Comparison of ENCODE assay signal across 8 cellular contexts in the genomic region with DNA sequence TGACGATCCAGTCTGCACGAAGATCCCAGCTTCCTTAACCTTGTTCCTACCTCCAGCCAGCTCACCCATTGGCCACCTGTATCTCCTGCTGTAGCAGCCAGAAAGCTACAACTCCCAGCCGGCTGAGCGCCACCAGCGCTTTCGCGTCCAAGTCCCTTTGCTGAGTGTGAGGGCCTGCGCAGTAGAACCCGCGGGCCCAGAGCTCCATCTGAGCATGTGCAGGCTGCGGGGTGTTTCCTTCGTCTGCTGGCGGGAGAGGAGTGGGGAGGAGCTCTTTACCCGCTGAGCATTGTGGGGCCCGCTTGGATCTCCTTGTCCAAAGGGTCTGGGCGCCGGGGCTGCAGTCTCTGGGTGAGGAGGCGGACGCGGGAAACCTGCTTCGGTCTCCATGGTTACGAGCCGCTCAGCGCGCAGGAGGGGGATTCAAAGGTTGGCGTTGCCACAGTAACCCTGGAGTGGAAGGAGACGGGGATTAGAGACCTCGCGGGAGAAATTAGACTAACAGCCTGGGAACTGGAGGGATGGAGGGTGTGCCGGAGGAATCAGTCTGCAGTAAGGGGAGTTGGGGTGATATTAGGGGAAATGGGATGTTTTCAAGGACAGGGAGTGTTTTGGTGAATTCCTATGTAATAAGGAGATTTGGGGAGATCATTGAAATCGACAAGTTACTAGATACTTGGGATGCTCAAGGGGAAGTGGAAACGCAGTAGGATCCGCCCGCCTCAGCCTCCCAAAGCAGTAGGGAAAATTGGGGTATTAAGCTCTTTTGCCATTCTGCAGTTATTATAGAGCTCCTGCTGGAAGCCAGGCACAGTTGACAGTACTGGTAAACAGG. TPM values are rescaled to one million over a fixed set of nuclear protein-coding genes. Genes with fewer than 3 reads are reported as not detected.
DNase-seq lines count a peak whose midpoint lies in the region; ATAC-seq, FAIRE-seq and TF ChIP-seq lines count a peak whose summit lies in the region.

No MANE protein-coding gene starts in this region.

- no peak overlapping the region for H3K27ac Mint-ChIP-seq in mesothelial cell of epicardium

- intact Hi-C loops in endothelial cell of umbilical vein (cut with micrococcal nuclease), result loop anchor here (1.0 to 2.0 kb wide), 4 partner anchors 15 to 51 kb away; a partner anchor contains a TSS

- TF ChIP-seq CTCF in endothelial cell of umbilical vein (IDR thresholded peaks at IDR 0.05; ENCODE audit: extremely low read depth in 1 of 2, insufficient read depth in 1 of 2, low read depth in 1 of 2, low read length in 2 of 2), result no peak
- TF ChIP-seq CTCF in mesothelial cell of epicardium (IDR thresholded peaks at IDR 0.05; ENCODE audit: unreplicated experiment), result no peak

- POLR2A ChIA-PET in endothelial cell of umbilical vein (lab: Charles Lee), result interaction anchor here (0.7 to 2.3 kb wide), 7 partner anchors 12 to 93 kb away, joined by 3 to 9 read pairs (median 5); a partner anchor contains a TSS

- dilution Hi-C loops in endothelial cell of umbilical vein (cut with MboI; ENCODE audit: extremely low pct_ligation_motif_present, low sequenced_read_pairs), result no loop called here

- DNase-seq in Caki2 (ENCODE audit: low read depth), result peak; percentile 99
- DNase-seq in NT2/D1 (ENCODE audit: low read depth, low spot score), result peak; percentile 96
- peak; percentile 86 for DNase-seq in activated CD8-positive, alpha-beta memory T cell treated with anti-CD3 and anti-CD28 coated beads, Interleukin-2, amount 50 U/mL, for 24 hours (ENCODE audit: extremely low read depth)
- peak; percentile 98 for DNase-seq in endothelial cell of umbilical vein (ENCODE audit: low read depth, low spot score)
- peak; percentile 90 to 93 for DNase-seq in mesothelial cell of epicardium (ENCODE audit: low spot score in 2 of 2, unreplicated experiment in 2 of 2)
- DNase-seq in stimulated activated CD8-positive, alpha-beta memory T cell treated with anti-CD3 and anti-CD28 coated beads, Interleukin-15, amount 100 ng/mL, for 4 hours (ENCODE audit: low read depth in 2 of 2), result peak; percentile 77 to 82

- no peaks in the 10 kb centered on the region for H3K27me3 ChIP-seq in HUES48 (ENCODE audit: control insufficient read depth, insufficient read depth, low read length)
- no peaks in the 10 kb centered on the region for H3K27me3 ChIP-seq in NT2/D1 (ENCODE audit: insufficient read depth, insufficient read length)
- H3K27me3 ChIP-seq in endothelial cell of umbilical vein (ENCODE audit: control insufficient read depth in 2 of 2, insufficient read depth in 2 of 2, low read length in 2 of 2), result no peaks in the 10 kb centered on the region

- H3K36me3 ChIP-seq in HUES48 (ENCODE audit: control insufficient read depth, insufficient read depth, low read length) (no peaks in the 10 kb centered on the region), NT2/D1 (ENCODE audit: insufficient read depth, insufficient read length, low read length) (no peaks in the 10 kb centered on the region), endothelial cell of umbilical vein (ENCODE audit: control insufficient read depth in 2 of 2, extremely low read depth in 1 of 2, insufficient read depth in 2 of 2, low read length in 2 of 2) (no peaks in the 10 kb centered on the region)

- H3K9ac ChIP-seq in HUES48 (ENCODE audit: low read depth, low read length) (peak overlapping the region; percentile 27; the same call in 1 of the 2 replicates), NT2/D1 (ENCODE audit: insufficient read length, low read depth) (peak overlapping the region; percentile 68), endothelial cell of umbilical vein (replicated peaks; ENCODE audit: extremely low read depth, insufficient read depth, low read length) (peak overlapping the region; percentile 87)

- H3K9me3 ChIP-seq in HUES48 (ENCODE audit: control insufficient read depth, insufficient read depth, low read length) (no peaks in the 10 kb centered on the region), NT2/D1 (ENCODE audit: insufficient read depth, low read length) (no peaks in the 10 kb centered on the region), endothelial cell of umbilical vein (replicated peaks; ENCODE audit: control insufficient read depth, insufficient read depth, low read length) (no peaks in the 10 kb centered on the region)

- no peaks in the 10 kb centered on the region for H3K9me3 Mint-ChIP-seq in mesothelial cell of epicardium

- H3K79me2 ChIP-seq in endothelial cell of umbilical vein (ENCODE audit: control insufficient read depth, insufficient read depth, low read length), result no peaks in the 10 kb centered on the region

- no peaks in the 10 kb centered on the region for H3K27me3 Mint-ChIP-seq in mesothelial cell of epicardium (ENCODE audit: low read depth)

- no peaks in the 10 kb centered on the region for H4K20me1 ChIP-seq in endothelial cell of umbilical vein (replicated peaks; ENCODE audit: control insufficient read depth, extremely low read depth, insufficient read depth, low read length)

- peak; percentile 38 for TF ChIP-seq POLR2A in endothelial cell of umbilical vein (IDR thresholded peaks at IDR 0.05; ENCODE audit: low read depth, low read length)

- no peaks in the 10 kb centered on the region for H3K9me1 ChIP-seq in endothelial cell of umbilical vein (replicated peaks; ENCODE audit: control insufficient read depth, extremely low read depth, insufficient read depth, low read length)

- H3K4me1 Mint-ChIP-seq in mesothelial cell of epicardium, result no peaks in the 10 kb centered on the region

- H3K4me1 ChIP-seq in HUES48 (ENCODE audit: control insufficient read depth, insufficient read depth, low read length), result peaks cover 11% of the 10 kb centered on the region
- H3K4me1 ChIP-seq in NT2/D1 (ENCODE audit: insufficient read depth, insufficient read length), result no peaks in the 10 kb centered on the region
- H3K4me1 ChIP-seq in endothelial cell of umbilical vein (ENCODE audit: control insufficient read depth, extremely low read depth, insufficient read depth, low read length), result peaks cover 21% of the 10 kb centered on the region

- H3K36me3 Mint-ChIP-seq in mesothelial cell of epicardium, result no peaks in the 10 kb centered on the region

- peak; percentile 92 for FAIRE-seq in endothelial cell of umbilical vein (lab: Jason Lieb, UNC)

- ATAC-seq in GM21423 (IDR thresholded peaks at IDR 0.05; ENCODE audit: unreplicated experiment), result peak; percentile 89

- BruUV-seq in endothelial cell of umbilical vein (replicated peaks; lab: Mats Ljungman, UMichigan), result no TSS peak

- in situ Hi-C loops in Caki2 (cut with HindIII; ENCODE audit: low pct_unique_long_range_greater_than_20kb, low sequenced_read_pairs), result no loop called here

- H3K4me2 ChIP-seq in endothelial cell of umbilical vein (ENCODE audit: insufficient read depth, low read length), result peak overlapping the region; percentile 93

- H3K4me3 ChIP-seq in HUES48 (ENCODE audit: low read depth, low read length) (peak overlapping the region; percentile 79), NT2/D1 (ENCODE audit: insufficient read length, low read depth) (peak overlapping the region; percentile 45), endothelial cell of umbilical vein (replicated peaks in 1 of 3; ENCODE audit: insufficient read depth in 1 of 3, low read depth in 1 of 3, low read length in 3 of 3) (peak overlapping the region; percentile 35 to 90 (median 52))

- CTCF ChIA-PET in endothelial cell of umbilical vein (lab: Charles Lee), result interaction anchor here (0.6 to 6.4 kb wide), 22 partner anchors 9 to 240 kb away, joined by 3 to 43 read pairs (median 4); a partner anchor contains a TSS

- H2AFZ ChIP-seq in endothelial cell of umbilical vein (ENCODE audit: low read depth, low read length), result peak overlapping the region; percentile 89

- H3K27ac ChIP-seq in HUES48 (ENCODE audit: low read depth, low read length) (peak overlapping the region; percentile 88), endothelial cell of umbilical vein (ENCODE audit: insufficient read depth, low read depth, low read length) (peak overlapping the region; percentile 64)

- no peak overlapping the region for H3K4me3 Mint-ChIP-seq in mesothelial cell of epicardium

RNA-seq across cellular contexts. Expression of a gene that starts 33.5 kb away (rescaled TPM):
- total RNA-seq in Caki2 (2014; rRNA removed; shearing (Covaris generic); ENCODE audit: low replicate concordance), result 0.96 and 7.0 TPM in 2 replicates
- total RNA-seq in endothelial cell of umbilical vein (7.4 and 8.6 TPM in 2 replicates), mesothelial cell of epicardium (9.3 to 11.7 TPM (median 10.2 TPM) in 3 replicates)
- 1.0 and 1.2 TPM in 2 replicates for polyA plus RNA-seq in endothelial cell of umbilical vein
- polyA plus RNA-seq in endothelial cell of umbilical vein (2011; cell fraction: cytosol; rRNA removed), result 1.1 and 1.7 TPM in 2 replicates
- polyA plus RNA-seq in endothelial cell of umbilical vein (2011; cell fraction: nucleus; rRNA removed), result 1.6 and 1.8 TPM in 2 replicates
- polyA plus RNA-seq in endothelial cell of umbilical vein (2012), result 5.0 and 6.9 TPM in 2 replicates
- 1.1 and 1.3 TPM in 2 replicates for polyA minus RNA-seq in endothelial cell of umbilical vein
- polyA minus RNA-seq in endothelial cell of umbilical vein (2011; cell fraction: cytosol; rRNA and poly(A)+ RNA removed), result 3.3 TPM
- 1.8 TPM in 2 replicates for polyA minus RNA-seq in endothelial cell of umbilical vein (2011; cell fraction: nucleus; rRNA and poly(A)+ RNA removed)

RNA-seq across cellular contexts. Expression of a gene that starts 33.9 kb away (rescaled TPM):
- total RNA-seq in Caki2 (2014; rRNA removed; shearing (Covaris generic); ENCODE audit: low replicate concordance), result 131 and 146 TPM in 2 replicates
- 94.7 and 100 TPM in 2 replicates for total RNA-seq in endothelial cell of umbilical vein
- 64.0 and 68.2 TPM in 2 replicates for polyA plus RNA-seq in endothelial cell of umbilical vein
- polyA plus RNA-seq in endothelial cell of umbilical vein (2011; cell fraction: cytosol; rRNA removed), result 57.2 and 61.2 TPM in 2 replicates
- 263 and 287 TPM in 2 replicates for polyA plus RNA-seq in endothelial cell of umbilical vein (2011; cell fraction: nucleus; rRNA removed)
- 50.6 and 62.2 TPM in 2 replicates for polyA plus RNA-seq in endothelial cell of umbilical vein (2012)
- 80.2 and 82.9 TPM in 2 replicates for polyA minus RNA-seq in endothelial cell of umbilical vein
- 34.8 TPM for polyA minus RNA-seq in endothelial cell of umbilical vein (2011; cell fraction: cytosol; rRNA and poly(A)+ RNA removed)
- 69.1 and 88.4 TPM in 2 replicates for polyA minus RNA-seq in endothelial cell of umbilical vein (2011; cell fraction: nucleus; rRNA and poly(A)+ RNA removed)
- 62.6 to 72.8 TPM (median 66.5 TPM) in 3 replicates for total RNA-seq in mesothelial cell of epicardium

RNA-seq across cellular contexts. Expression of a gene that starts 51.7 kb away (rescaled TPM):
- total RNA-seq in Caki2 (2014; rRNA removed; shearing (Covaris generic); ENCODE audit: low replicate concordance), result 11.5 and 13.5 TPM in 2 replicates
- total RNA-seq in endothelial cell of umbilical vein (123 and 156 TPM in 2 replicates), mesothelial cell of epicardium (48.7 to 51.5 TPM (median 50.0 TPM) in 3 replicates)
- 57.3 and 64.6 TPM in 2 replicates for polyA plus RNA-seq in endothelial cell of umbilical vein
- polyA plus RNA-seq in endothelial cell of umbilical vein (2011; cell fraction: cytosol; rRNA removed), result 53.3 and 56.2 TPM in 2 replicates
- polyA plus RNA-seq in endothelial cell of umbilical vein (2011; cell fraction: nucleus; rRNA removed), result 398 and 519 TPM in 2 replicates
- polyA plus RNA-seq in endothelial cell of umbilical vein (2012), result 158 and 170 TPM in 2 replicates
- polyA minus RNA-seq in endothelial cell of umbilical vein, result 67.7 and 82.8 TPM in 2 replicates
- polyA minus RNA-seq in endothelial cell of umbilical vein (2011; cell fraction: cytosol; rRNA and poly(A)+ RNA removed), result 4.3 TPM
- 143 and 242 TPM in 2 replicates for polyA minus RNA-seq in endothelial cell of umbilical vein (2011; cell fraction: nucleus; rRNA and poly(A)+ RNA removed)

Comparison
In these comparisons a context has a peak if more than half of its experiments do, and no peak if none do; other contexts are left out.
1. Peak in every context shown above with its lines: DNase-seq, ATAC-seq, H3K4me3 ChIP-seq and H3K27ac ChIP-seq.
2. H3K9ac ChIP-seq: peak in every context shown above with its lines; median percentile 87 in endothelial cell of umbilical vein; 68 in NT2/D1; 27 in HUES48.